ENCODE assay signal across 31 cellular contexts in the genomic region with DNA sequence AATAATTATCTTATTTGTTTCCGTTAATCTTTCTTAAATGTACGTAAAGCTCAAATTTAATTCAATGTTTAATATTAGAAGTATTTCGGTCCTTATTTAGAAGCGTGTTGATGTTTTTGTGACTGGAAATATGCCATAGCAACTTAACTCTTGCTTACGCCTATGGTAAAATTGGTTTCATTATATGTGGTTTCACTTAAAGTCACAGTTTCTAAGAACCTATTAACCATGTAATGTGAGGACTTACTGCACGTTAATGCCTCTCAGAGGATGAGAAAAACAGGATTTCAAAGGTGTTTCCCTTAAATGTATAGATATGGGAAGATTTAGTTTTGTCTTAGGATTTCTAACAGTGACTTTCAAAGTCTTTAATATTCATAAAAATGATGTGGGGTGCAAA.
"Had no signal": no experiment of that assay in that cellular context is flagged by ENCODE, and none has a peak within 500 bp of the region (broad histone marks: within the 10 kb centered on the region; RNA-seq: fewer than 3 reads in every experiment).

No MANE protein-coding gene starts in this region.

- H3K4me1 ChIP-seq: adrenal gland, body of pancreas, breast epithelium had no signal

- H3K36me3 ChIP-seq: adrenal gland, brain microvascular endothelial cell, breast epithelium had no signal

- ATAC-seq: activated CD8-positive, alpha-beta T cell treated with anti-CD3 and anti-CD28 coated beads for 36 hours; activated naive CD4-positive, alpha-beta T cell treated with anti-CD3 and anti-CD28 coated beads, Interleukin-2, amount 50 U/mL, for 72 hours; activated T-cell treated with anti-CD3 and anti-CD28 coated beads, Interleukin-2, amount 50 U/mL, for 4 hours; activated T-cell treated with anti-CD3 and anti-CD28 coated beads, Interleukin-2, amount 50 U/mL, for 72 hours; activated T-helper 17 cell treated with anti-CD3 and anti-CD28 coated beads, Interleukin-2, amount 50 U/mL, for 72 hours; body of pancreas had no signal

- H3K27ac ChIP-seq: adrenal gland, body of pancreas, brain microvascular endothelial cell, breast epithelium, VCaP had no signal

- H3K27me3 ChIP-seq: adrenal gland, body of pancreas, brain microvascular endothelial cell, breast epithelium had no signal

- H3K9me3 ChIP-seq: adrenal gland, body of pancreas, breast epithelium had no signal

- DNase-seq: activated B cell treated with CpG ODN at 0.5 μM for 24 hours; activated CD4-positive, alpha-beta memory T cell treated with anti-CD3 and anti-CD28 coated beads for 36 hours; activated CD4-positive, alpha-beta T cell treated with anti-CD3 and anti-CD28 coated beads for 4 hours; activated CD4-positive, alpha-beta T cell treated with anti-CD3 and anti-CD28 coated beads, Interleukin-2, amount 10 ng/mL, durations not matched to agents 24 days and 14 days; activated CD4-positive, alpha-beta T cell treated with anti-CD3 and anti-CD28 coated beads, Interleukin-2, amount 50 U/mL, for 1 hour; activated CD4-positive, alpha-beta T cell treated with anti-CD3 and anti-CD28 coated beads, Interleukin-2, amount 50 U/mL, for 4 hours; activated CD4-positive, CD25-positive, alpha-beta regulatory T cell treated with anti-CD3 and anti-CD28 coated beads, Interleukin-2, amount 50 U/mL, for 72 hours; activated CD8-positive, alpha-beta memory T cell treated with anti-CD3 and anti-CD28 coated beads, Interleukin-2, amount 50 U/mL, for 4 hours; activated CD8-positive, alpha-beta T cell treated with anti-CD3 and anti-CD28 coated beads for 36 hours; activated effector memory CD4-positive, alpha-beta T cell treated with anti-CD3 and anti-CD28 coated beads, Interleukin-2, amount 50 U/mL, for 16 hours; activated gamma-delta T cell treated with Interleukin-2 at 50 U/mL for 16 hours; activated naive CD4-positive, alpha-beta T cell; activated naive CD4-positive, alpha-beta T cell treated with anti-CD3 and anti-CD28 coated beads for 36 hours; activated naive CD4-positive, alpha-beta T cell treated with anti-CD3 and anti-CD28 coated beads, Interleukin-2, amount 50 U/mL, for 16 hours; activated naive CD8-positive, alpha-beta T cell treated with anti-CD3 and anti-CD28 coated beads for 36 hours; activated T-cell treated with anti-CD3 and anti-CD28 coated beads for 4 hours; activated T-cell treated with anti-CD3 and anti-CD28 coated beads, Interleukin-2, amount 50 U/mL, for 1 hour; activated T-cell treated with anti-CD3 and anti-CD28 coated beads, Interleukin-2, amount 50 U/mL, for 4 hours; activated T-cell treated with anti-CD3 and anti-CD28 coated beads, Interleukin-2, amount 50 U/mL, for 72 hours; adrenal gland; amniotic stem cell; aorta; body of pancreas; brain microvascular endothelial cell; central memory CD4-positive, alpha-beta T cell; T-helper 2 cell; T-helper 9 cell had no signal

- H3K4me3 ChIP-seq: adrenal gland, body of pancreas, breast epithelium had no signal
